10 cellular contexts compared by ENCODE assay signal in genomic region chr2:239253264-239253663, GRCh38.
DNase-seq lines count a peak whose midpoint lies in the region; ATAC-seq and TF ChIP-seq lines count a peak whose summit lies in the region.
"Had no signal": no experiment of that assay in that cellular context is flagged by ENCODE, and none has a peak within 500 bp of the region (broad histone marks: within the 10 kb centered on the region; RNA-seq: fewer than 3 reads in every experiment).

No MANE protein-coding gene starts in this region.

- no peaks in the 10 kb centered on the region for H3K27me3 ChIP-seq in gastroesophageal sphincter
- H3K27me3 ChIP-seq: tibial nerve had no signal

- peak overlapping the region; percentile 84 to 98 for H3K4me3 Mint-ChIP-seq in CD14-positive monocyte

- H3K36me3 Mint-ChIP-seq in CD14-positive monocyte, result peaks cover 26 to 46% of the 10 kb centered on the region in 2 donors

- no peak for TF ChIP-seq EP300 in gastroesophageal sphincter (IDR thresholded peaks at IDR 0.05)

- intact Hi-C loops in CD14-positive monocyte (cut with micrococcal nuclease), result loop anchor here in 1 of 2 donors (2.0 to 10.0 kb wide), 2 partner anchors 14 to 212 kb away; no protein-coding TSS in a partner anchor

- no peak for TF ChIP-seq CTCF in CD14-positive monocyte (IDR thresholded peaks at IDR 0.05)
- TF ChIP-seq CTCF in gastroesophageal sphincter (IDR thresholded peaks at IDR 0.05), result no peak

- H3K27ac Mint-ChIP-seq in CD14-positive monocyte, result peak overlapping the region; percentile 92 to 98 (median 95)

- no peaks in the 10 kb centered on the region for H3K27me3 Mint-ChIP-seq in CD14-positive monocyte (ENCODE audit: low read depth in 3 of 3)

- DNase-seq in CD14-positive monocyte (ENCODE audit: low spot score) (no peak), Kasumi-1 (lab: John Stamatoyannopoulos, UW) (peak; percentile 51 to 64), NCI-H1694 (lab: John Stamatoyannopoulos, UW) (no peak)
- no peak for DNase-seq in activated CD8-positive, alpha-beta memory T cell treated with anti-CD3 and anti-CD28 coated beads for 24 hours
- DNase-seq: DMS79 treated with DMSO at 0.1 percent for 48 hours had no signal

- H3K4me3 ChIP-seq in gastroesophageal sphincter, result no peak overlapping the region
- H3K4me3 ChIP-seq: tibial nerve had no signal

- 60 to 67% methylated on average over 1 to 5 of the region's 7 CpGs for WGBS in gastroesophageal sphincter (ENCODE audit: low coverage in 1 of 2), 2 donors

- ATAC-seq in GM19463 (IDR thresholded peaks at IDR 0.05; ENCODE audit: unreplicated experiment), result peak; percentile 73
- ATAC-seq in gastroesophageal sphincter, result no peak
- ATAC-seq in HG02840 (IDR thresholded peaks at IDR 0.05; ENCODE audit: low FRiP score, unreplicated experiment), result no peak
- ATAC-seq in HG03196 (IDR thresholded peaks at IDR 0.05; ENCODE audit: unreplicated experiment), result no peak

- H3K9me3 ChIP-seq in gastroesophageal sphincter, result peaks cover 0 to 7% (median 0%) of the 10 kb centered on the region in 3 donors

- H3K4me1 ChIP-seq in gastroesophageal sphincter, result peaks cover 0 to 87% (median 4%) of the 10 kb centered on the region in 3 donors

- TF ChIP-seq POLR2A in gastroesophageal sphincter (IDR thresholded peaks at IDR 0.05), result no peak

- H3K4me1 Mint-ChIP-seq in CD14-positive monocyte, result peaks cover 96% of the 10 kb centered on the region

- H3K9me3 Mint-ChIP-seq in CD14-positive monocyte, result peaks cover 0 to 3% (median 0%) of the 10 kb centered on the region in 7 donors

- no peaks in the 10 kb centered on the region for H3K36me3 ChIP-seq in gastroesophageal sphincter
- H3K36me3 ChIP-seq: tibial nerve had no signal

- H3K27ac ChIP-seq in gastroesophageal sphincter, result peak overlapping the region in 3 of 4 donors; percentile 4 to 59 (median 48)

Comparison
In these comparisons a context has a peak if more than half of its experiments do, and no peak if none do; other contexts are left out.
1. DNase-seq: peak in Kasumi-1 (2 of 2); none in CD14-positive monocyte (single experiment), activated CD8-positive, alpha-beta memory T cell treated with anti-CD3 and anti-CD28 coated beads for 24 hours (single experiment) and NCI-H1694 (single experiment).